13 cellular contexts compared by ENCODE assay signal in genomic region chr11:113553905-113554304, GRCh38.
DNase-seq lines count a peak whose midpoint lies in the region; TF ChIP-seq lines count a peak whose summit lies in the region.
"Had no signal": no experiment of that assay in that cellular context is flagged by ENCODE, and none has a peak within 500 bp of the region (broad histone marks: within the 10 kb centered on the region; RNA-seq: fewer than 3 reads in every experiment).

No MANE protein-coding gene starts in this region.

- no peak overlapping the region for H3K4me2 ChIP-seq in mesendoderm (ENCODE audit: low read length)

- H2BK15ac ChIP-seq in mesendoderm (replicated peaks; ENCODE audit: low read depth), result no peak overlapping the region

- H3K56ac ChIP-seq in mesendoderm (ENCODE audit: low read length), result no peak overlapping the region

- H2AK5ac ChIP-seq in mesendoderm (ENCODE audit: low read length), result no peak overlapping the region

- no peak overlapping the region for H2BK5ac ChIP-seq in mesendoderm (ENCODE audit: low read length)

- WGBS in mesendoderm (ENCODE audit: extremely low coverage, insufficient coverage, low lambda C conversion rate), result no CpG with 5 or more reads among the region's 2 CpGs

- H3K9me3 ChIP-seq in iPS-18a (ENCODE audit: control insufficient read depth, low read depth, low read length), result no peaks in the 10 kb centered on the region
- H3K9me3 ChIP-seq: colonic mucosa had no signal

- no peaks in the 10 kb centered on the region for H3K79me1 ChIP-seq in mesendoderm (ENCODE audit: low read length)

- no peak overlapping the region for H3K4me3 Mint-ChIP-seq in activated naive CD4-positive, alpha-beta T cell treated with anti-CD3 and anti-CD28 coated beads, Interleukin-2, amount 10 ng/mL, durations not matched to agents 7 days and 5 days
- H3K4me3 Mint-ChIP-seq: activated CD8-positive, alpha-beta memory T cell treated with anti-CD3 and anti-CD28 coated beads, Interleukin-2, amount 10 ng/mL, durations not matched to agents 7 days and 5 days; activated naive CD8-positive, alpha-beta T cell treated with anti-CD3 and anti-CD28 coated beads, Interleukin-2, amount 10 ng/mL, durations not matched to agents 7 days and 5 days; stimulated activated naive CD8-positive, alpha-beta T cell treated with anti-CD3 and anti-CD28 coated beads, Interleukin-15, amount 100 ng/mL, for 72 hours had no signal

- H3K27me3 ChIP-seq in iPS-18a (ENCODE audit: control insufficient read depth, insufficient read depth, low read length), result no peaks in the 10 kb centered on the region
- no peaks in the 10 kb centered on the region for H3K27me3 ChIP-seq in mesendoderm (ENCODE audit: insufficient read depth, low read length, poor library complexity)
- H3K27me3 ChIP-seq: colonic mucosa had no signal

- no peak overlapping the region for H3K23ac ChIP-seq in mesendoderm (ENCODE audit: low read length)

- peak; percentile 26 for DNase-seq in LHCN-M2 (ENCODE audit: low read depth)
- DNase-seq in OCI-M1 (lab: John Stamatoyannopoulos, UW), result peak; percentile 65
- DNase-seq in mesenteric fat pad (ENCODE audit: low spot score), result no peak
- DNase-seq in mesendoderm, result no peak
- no peak for DNase-seq in 8988T
- no peak for DNase-seq in activated naive CD4-positive, alpha-beta T cell treated with anti-CD3 and anti-CD28 coated beads, Interleukin-2, amount 10 ng/mL, durations not matched to agents 7 days and 5 days
- DNase-seq: activated CD8-positive, alpha-beta memory T cell treated with anti-CD3 and anti-CD28 coated beads, Interleukin-2, amount 10 ng/mL, durations not matched to agents 7 days and 5 days; activated naive CD8-positive, alpha-beta T cell treated with anti-CD3 and anti-CD28 coated beads, Interleukin-2, amount 10 ng/mL, durations not matched to agents 7 days and 5 days; colonic mucosa; GDM1; stimulated activated naive CD8-positive, alpha-beta T cell treated with anti-CD3 and anti-CD28 coated beads, Interleukin-15, amount 100 ng/mL, for 72 hours had no signal

- no peaks in the 10 kb centered on the region for H3K4me1 Mint-ChIP-seq in activated naive CD4-positive, alpha-beta T cell treated with anti-CD3 and anti-CD28 coated beads, Interleukin-2, amount 10 ng/mL, durations not matched to agents 7 days and 5 days
- H3K4me1 Mint-ChIP-seq: activated naive CD8-positive, alpha-beta T cell treated with anti-CD3 and anti-CD28 coated beads, Interleukin-2, amount 10 ng/mL, durations not matched to agents 7 days and 5 days; stimulated activated naive CD8-positive, alpha-beta T cell treated with anti-CD3 and anti-CD28 coated beads, Interleukin-15, amount 100 ng/mL, for 72 hours had no signal

- H3K27ac ChIP-seq in C4-2B (no peak overlapping the region), iPS-18a (ENCODE audit: low read length) (no peak overlapping the region), mesendoderm (ENCODE audit: low read depth, low read length) (no peak overlapping the region)
- H3K27ac ChIP-seq: colonic mucosa had no signal

- no peak overlapping the region for H3K27ac Mint-ChIP-seq in activated naive CD4-positive, alpha-beta T cell treated with anti-CD3 and anti-CD28 coated beads, Interleukin-2, amount 10 ng/mL, durations not matched to agents 7 days and 5 days
- H3K27ac Mint-ChIP-seq: activated CD8-positive, alpha-beta memory T cell treated with anti-CD3 and anti-CD28 coated beads, Interleukin-2, amount 10 ng/mL, durations not matched to agents 7 days and 5 days; activated naive CD8-positive, alpha-beta T cell treated with anti-CD3 and anti-CD28 coated beads, Interleukin-2, amount 10 ng/mL, durations not matched to agents 7 days and 5 days; stimulated activated naive CD8-positive, alpha-beta T cell treated with anti-CD3 and anti-CD28 coated beads, Interleukin-15, amount 100 ng/mL, for 72 hours had no signal

- H3K36me3 ChIP-seq in iPS-18a (ENCODE audit: control insufficient read depth, low read depth, low read length) (no peaks in the 10 kb centered on the region), mesendoderm (ENCODE audit: control insufficient read depth, insufficient read depth, low read length) (no peaks in the 10 kb centered on the region)
- H3K36me3 ChIP-seq: colonic mucosa had no signal

- peaks cover 15% of the 10 kb centered on the region for H3K27me3 Mint-ChIP-seq in activated naive CD4-positive, alpha-beta T cell treated with anti-CD3 and anti-CD28 coated beads, Interleukin-2, amount 10 ng/mL, durations not matched to agents 7 days and 5 days

- no peak overlapping the region for H3K18ac ChIP-seq in mesendoderm (ENCODE audit: low read length)

- H3K9ac ChIP-seq in iPS-18a (ENCODE audit: low read length) (peak overlapping the region; percentile 22), mesendoderm (ENCODE audit: low read length) (no peak overlapping the region)

- H3K36me3 Mint-ChIP-seq in activated naive CD4-positive, alpha-beta T cell treated with anti-CD3 and anti-CD28 coated beads, Interleukin-2, amount 10 ng/mL, durations not matched to agents 7 days and 5 days, result no peaks in the 10 kb centered on the region
- H3K36me3 Mint-ChIP-seq: activated naive CD8-positive, alpha-beta T cell treated with anti-CD3 and anti-CD28 coated beads, Interleukin-2, amount 10 ng/mL, durations not matched to agents 7 days and 5 days had no signal

- no peaks in the 10 kb centered on the region for H3K79me2 ChIP-seq in mesendoderm (ENCODE audit: control insufficient read depth, insufficient read depth, low read length)

- H2BK120ac ChIP-seq in mesendoderm (ENCODE audit: low read depth, low read length), result no peak overlapping the region

- no peak overlapping the region for H3K4me3 ChIP-seq in iPS-18a (ENCODE audit: low read length)
- no peak overlapping the region for H3K4me3 ChIP-seq in mesendoderm (ENCODE audit: low read length)
- H3K4me3 ChIP-seq: colonic mucosa had no signal

- peak; percentile 14; the same call in 1 of the 2 replicates for TF ChIP-seq CTCF in C4-2B (conservative IDR thresholded peaks at IDR 0.05)

- peaks cover 30% of the 10 kb centered on the region for H3K4me1 ChIP-seq in iPS-18a (ENCODE audit: control insufficient read depth, low read depth, low read length)
- H3K4me1 ChIP-seq in mesendoderm (ENCODE audit: control insufficient read depth, low read depth, low read length), result peaks cover 2% of the 10 kb centered on the region
- H3K4me1 ChIP-seq: colonic mucosa had no signal

- H4K8ac ChIP-seq in mesendoderm (ENCODE audit: low read depth, low read length), result no peak overlapping the region

- H3K4ac ChIP-seq in mesendoderm (ENCODE audit: low read depth, low read length), result no peak overlapping the region

- CTCF ChIA-PET in activated naive CD4-positive, alpha-beta T cell treated with anti-CD3 and anti-CD28 coated beads, Interleukin-2, amount 10 ng/mL, durations not matched to agents 7 days and 5 days (lab: Charles Lee), result interaction anchor here (1.2 to 3.2 kb wide), 2 partner anchors 21 to 176 kb away, joined by 3 to 14 read pairs; no protein-coding TSS in a partner anchor

- H4K5ac ChIP-seq in mesendoderm (ENCODE audit: low read length), result no peak overlapping the region

- no peaks in the 10 kb centered on the region for H3K9me3 Mint-ChIP-seq in activated naive CD4-positive, alpha-beta T cell treated with anti-CD3 and anti-CD28 coated beads, Interleukin-2, amount 10 ng/mL, durations not matched to agents 7 days and 5 days
- H3K9me3 Mint-ChIP-seq: activated naive CD8-positive, alpha-beta T cell treated with anti-CD3 and anti-CD28 coated beads, Interleukin-2, amount 10 ng/mL, durations not matched to agents 7 days and 5 days; stimulated activated naive CD8-positive, alpha-beta T cell treated with anti-CD3 and anti-CD28 coated beads, Interleukin-15, amount 100 ng/mL, for 72 hours had no signal

Comparison
In these comparisons a context has a peak if more than half of its experiments do, and no peak if none do; other contexts are left out.
1. DNase-seq: peak in LHCN-M2 (single experiment) and OCI-M1 (single experiment); none in mesenteric fat pad (single experiment), mesendoderm (single experiment), 8988T (single experiment) and activated naive CD4-positive, alpha-beta T cell treated with anti-CD3 and anti-CD28 coated beads, Interleukin-2, amount 10 ng/mL, durations not matched to agents 7 days and 5 days (single experiment).